Comparison of ENCODE assay signal across 27 cellular contexts in the genomic region with DNA sequence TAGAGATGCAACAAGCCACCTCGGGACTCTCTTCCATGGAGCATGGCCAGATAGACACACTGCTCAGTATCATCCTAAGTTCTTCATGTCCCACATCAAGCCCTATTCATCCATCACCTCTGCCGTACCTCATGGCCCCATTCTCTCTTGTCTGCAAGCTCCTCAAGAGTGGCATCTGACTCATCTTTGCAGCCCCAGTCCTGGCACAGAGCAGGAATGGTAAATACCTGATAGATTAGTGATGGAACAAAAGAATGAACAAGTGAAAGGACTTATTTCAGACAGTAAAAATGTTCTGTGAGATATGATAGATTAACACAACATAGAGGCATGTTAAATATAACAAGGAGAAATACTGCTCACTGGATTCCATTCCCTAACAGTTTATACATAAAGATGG.
DNase-seq lines count a peak whose midpoint lies in the region; ATAC-seq and TF ChIP-seq lines count a peak whose summit lies in the region.
"Had no signal": no experiment of that assay in that cellular context is flagged by ENCODE, and none has a peak within 500 bp of the region (broad histone marks: within the 10 kb centered on the region; RNA-seq: fewer than 3 reads in every experiment).

No MANE protein-coding gene starts in this region.

- H4K8ac ChIP-seq in IMR-90 (ENCODE audit: low read depth in 2 of 2, low read length in 2 of 2): no peak overlapping the region

- H3K4me3 ChIP-seq in IMR-90 (ENCODE audit: insufficient read depth, low read depth, low read length): no peak overlapping the region
- H3K4me3 ChIP-seq in adipocyte (ENCODE audit: low read length): no peak overlapping the region
- H3K4me3 ChIP-seq: BLaER1, gastroesophageal sphincter, skin epidermis, tibial artery had no signal

- peak; percentile 48 for ATAC-seq in IMR-90 (ENCODE audit: low read depth)
- ATAC-seq: activated CD8-positive, alpha-beta T cell treated with anti-CD3 and anti-CD28 coated beads for 36 hours; esophagus mucosa; gastroesophageal sphincter; naive thymus-derived CD4-positive, alpha-beta T cell had no signal

- no peak overlapping the region for H3K56ac ChIP-seq in IMR-90 (ENCODE audit: extremely low read depth, insufficient read depth, low read length)

- intact Hi-C loops in IMR-90 (cut with micrococcal nuclease): no loop called here

- H4K91ac ChIP-seq in IMR-90 (ENCODE audit: insufficient read depth, low read depth, low read length): no peak overlapping the region

- H2BK120ac ChIP-seq in IMR-90 (ENCODE audit: low read depth, low read length): no peak overlapping the region

- no peak overlapping the region for H3K23ac ChIP-seq in IMR-90 (ENCODE audit: low read depth, low read length)

- in situ Hi-C loops in IMR-90 (cut with MboI; ENCODE audit: low sequenced_read_pairs): no loop called here

- H3K4me1 ChIP-seq in IMR-90 (ENCODE audit: control insufficient read depth, insufficient read depth, low read length) (peaks cover 3% of the 10 kb centered on the region; the same call in 1 of the 2 replicates), adipocyte (ENCODE audit: control insufficient read depth, insufficient read depth, low read length) (no peaks in the 10 kb centered on the region)
- H3K4me1 ChIP-seq: BLaER1, gastroesophageal sphincter, tibial artery had no signal

- POLR2A ChIA-PET in IMR-90 (lab: Charles Lee; ENCODE audit: unreplicated experiment): no interaction called here

- H2AK9ac ChIP-seq in IMR-90 (replicated peaks; ENCODE audit: low read depth, low read length, poor library complexity): no peak overlapping the region

- no peak overlapping the region for H3K18ac ChIP-seq in IMR-90 (ENCODE audit: low read depth, low read length)

- DNase-seq in EH (ENCODE audit: low read depth) (peak; percentile 37), IMR-90 (peak; percentile 30), adipocyte (ENCODE audit: low read depth) (peak; percentile 6), iris pigment epithelial cell (ENCODE audit: low read depth) (peak; percentile 16), NCI-H524 treated with DMSO at 0.1 percent for 48 hours (lab: John Stamatoyannopoulos, UW) (no peak), COR-L47 (lab: John Stamatoyannopoulos, UW) (no peak)
- DNase-seq in activated CD8-positive, alpha-beta memory T cell treated with anti-CD3 and anti-CD28 coated beads, Interleukin-2, amount 50 U/mL, for 48 hours: no peak
- DNase-seq: ACHN; activated CD8-positive, alpha-beta T cell treated with anti-CD3 and anti-CD28 coated beads for 36 hours; anterior cingulate cortex; Caco-2; caudate nucleus; DMS79; hypothalamus; Kasumi-1; midbrain; naive thymus-derived CD4-positive, alpha-beta T cell; NCI-H446 treated with DMSO at 0.1 percent for 48 hours; stimulated activated CD4-positive, alpha-beta T cell treated with anti-CD3 and anti-CD28 coated beads, Interleukin-1b, Interleukin-23, amount 100 ng/mL, for 48 hours; stimulated activated CD8-positive, alpha-beta memory T cell treated with anti-CD3 and anti-CD28 coated beads, Interleukin-4, amount 100 ng/mL, for 48 hours; T-helper 2 cell; tibial artery had no signal

- H3K4me2 ChIP-seq in IMR-90 (ENCODE audit: low read depth, low read length): peak overlapping the region; percentile 10; the same call in 1 of the 2 replicates
- H3K4me2 ChIP-seq: BLaER1 had no signal

- BruUV-seq in IMR-90 (replicated peaks; lab: Mats Ljungman, UMichigan): no TSS peak

- no peak overlapping the region for H2BK5ac ChIP-seq in IMR-90 (ENCODE audit: low read depth, low read length, poor library complexity, severe bottlenecking)

- no peak overlapping the region for H3K27ac ChIP-seq in IMR-90 (ENCODE audit: insufficient read depth, low read length)
- H3K27ac ChIP-seq: BLaER1, gastroesophageal sphincter, HL-60, skin epidermis, tibial artery had no signal

- no peak overlapping the region for H3K4ac ChIP-seq in IMR-90 (ENCODE audit: low read depth, low read length)

- H3K9me1 ChIP-seq in IMR-90 (ENCODE audit: insufficient read depth, low read length): peaks cover 2% of the 10 kb centered on the region

- H2AFZ ChIP-seq in IMR-90 (replicated peaks; ENCODE audit: low read length, poor library complexity): no peak overlapping the region

- no peak for TF ChIP-seq CTCF in IMR-90 (conservative IDR thresholded peaks at IDR 0.05; ENCODE audit: low read depth, low read length)

- H3K14ac ChIP-seq in IMR-90 (replicated peaks; ENCODE audit: low read depth, low read length): no peak overlapping the region

- no peaks in the 10 kb centered on the region for H3K9me3 ChIP-seq in IMR-90 (ENCODE audit: control insufficient read depth, insufficient read depth, low read length)
- no peaks in the 10 kb centered on the region for H3K9me3 ChIP-seq in adipocyte (ENCODE audit: control insufficient read depth, low read length)
- H3K9me3 ChIP-seq: BLaER1, Caco-2, gastroesophageal sphincter, tibial artery had no signal

- H3K79me1 ChIP-seq in IMR-90 (ENCODE audit: low read depth in 1 of 2, low read length in 2 of 2): no peaks in the 10 kb centered on the region

- H3K27me3 ChIP-seq in IMR-90 (ENCODE audit: control insufficient read depth, insufficient read depth, low read length) (no peaks in the 10 kb centered on the region), adipocyte (replicated peaks; ENCODE audit: control insufficient read depth, insufficient read depth, low read length) (no peaks in the 10 kb centered on the region)
- H3K27me3 ChIP-seq: BLaER1, gastroesophageal sphincter, tibial artery had no signal

- CTCF ChIA-PET in IMR-90 (lab: Yijun Ruan, JAX): no interaction called here

- no peak for TF ChIP-seq POLR2A in IMR-90 (IDR thresholded peaks at IDR 0.05; ENCODE audit: low read depth, low read length)

- H3K36me3 ChIP-seq in IMR-90 (ENCODE audit: control insufficient read depth, insufficient read depth, low read length) (no peaks in the 10 kb centered on the region), adipocyte (ENCODE audit: control insufficient read depth, insufficient read depth, low read length, severe bottlenecking) (no peaks in the 10 kb centered on the region)
- H3K36me3 ChIP-seq: BLaER1, gastroesophageal sphincter, tibial artery had no signal

- TF ChIP-seq RAD21 in IMR-90 (IDR thresholded peaks at IDR 0.05; ENCODE audit: low read length): no peak

- H4K20me1 ChIP-seq in IMR-90 (ENCODE audit: insufficient read depth, low read length): no peaks in the 10 kb centered on the region
- H4K20me1 ChIP-seq: BLaER1 had no signal

- dilution Hi-C loops in IMR-90 (cut with HindIII; ENCODE audit: low sequenced_read_pairs, unreplicated experiment): no loop called here

- no peak overlapping the region for H2AK5ac ChIP-seq in IMR-90 (ENCODE audit: low read depth, low read length)

- WGBS in IMR-90 (ENCODE audit: extremely low coverage in 2 of 2, insufficient read length in 1 of 2), 2 experiments: 100% methylated on average over 1 of the region's 2 CpGs; no CpG with 5 or more reads in 1 of the 2 experiments

- no peak overlapping the region for H2BK20ac ChIP-seq in IMR-90 (ENCODE audit: low read depth, low read length)

- H3K9ac ChIP-seq in IMR-90 (ENCODE audit: low read depth, low read length): no peak overlapping the region
- no peak overlapping the region for H3K9ac ChIP-seq in adipocyte (ENCODE audit: low read length)
- H3K9ac ChIP-seq: BLaER1 had no signal

- H4K5ac ChIP-seq in IMR-90 (ENCODE audit: low read depth, low read length): no peak overlapping the region

- no peak overlapping the region for H2BK15ac ChIP-seq in IMR-90 (ENCODE audit: low read depth, low read length)

TF ChIP-seq in IMR-90, 13 proteins besides CTCF, POLR2A, EP300 and RAD21:
- TF ChIP-seq MAFK (IDR thresholded peaks at IDR 0.05; ENCODE audit: low read depth, low read length) (no peak), USF2 (IDR thresholded peaks at IDR 0.05; ENCODE audit: low read depth, low read length) (no peak), CHD1 (IDR thresholded peaks at IDR 0.05; ENCODE audit: low read depth, low read length) (no peak), CEBPB (IDR thresholded peaks at IDR 0.05; ENCODE audit: low read depth, low read length) (no peak), MAZ (IDR thresholded peaks at IDR 0.05; ENCODE audit: borderline replicate concordance, low read depth, low read length) (no peak), ELK1 (IDR thresholded peaks at IDR 0.05; ENCODE audit: borderline replicate concordance, low read depth, low read length) (no peak), BHLHE40 (IDR thresholded peaks at IDR 0.05; ENCODE audit: low read depth, low read length) (no peak), FOS (IDR thresholded peaks at IDR 0.05; ENCODE audit: low read depth, low read length) (no peak), MXI1 (IDR thresholded peaks at IDR 0.05; ENCODE audit: borderline replicate concordance, low read depth, low read length) (no peak), RCOR1 (IDR thresholded peaks at IDR 0.05; ENCODE audit: insufficient replicate concordance, low read length) (no peak), SMC3 (IDR thresholded peaks at IDR 0.05; ENCODE audit: low read depth, low read length) (no peak), NFE2L2 (IDR thresholded peaks at IDR 0.05; ENCODE audit: low read depth, low read length) (no peak), RFX5 (IDR thresholded peaks at IDR 0.05; ENCODE audit: low read depth, low read length) (no peak)

Comparison
In these comparisons a context has a peak if more than half of its experiments do, and no peak if none do; other contexts are left out.
1. DNase-seq: peak in EH (single experiment), IMR-90 (single experiment), adipocyte (single experiment) and iris pigment epithelial cell (single experiment); none in NCI-H524 treated with DMSO at 0.1 percent for 48 hours (single experiment), activated CD8-positive, alpha-beta memory T cell treated with anti-CD3 and anti-CD28 coated beads, Interleukin-2, amount 50 U/mL, for 48 hours (single experiment) and COR-L47 (single experiment).